In the genomic region with DNA sequence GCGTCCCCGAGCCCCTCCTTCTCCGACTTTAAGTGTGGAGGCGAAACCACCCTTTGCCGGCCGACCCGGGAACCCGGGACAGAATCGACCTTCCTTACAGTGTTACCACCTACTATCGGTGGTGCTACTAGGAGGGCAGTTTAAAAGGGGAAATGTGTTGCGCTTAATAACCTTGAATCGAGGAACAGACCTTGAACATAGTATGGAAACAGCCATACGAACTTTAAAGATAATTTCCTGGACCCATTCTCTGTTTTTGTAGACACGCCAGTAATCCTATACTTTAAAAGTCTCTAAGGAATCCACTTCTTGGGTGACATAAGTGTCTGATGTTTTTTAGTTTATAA, we compare ENCODE assay signal across 8 cellular contexts. TPM values are rescaled to one million over a fixed set of nuclear protein-coding genes. Genes with fewer than 3 reads are reported as not detected.
DNase-seq lines count a peak whose midpoint lies in the region; ATAC-seq lines count a peak whose summit lies in the region.

No MANE protein-coding gene starts in this region.

- H3K4me3 Mint-ChIP-seq in stimulated activated memory B cell treated with anti-CD40 and anti-IgM and Interleukin-4, amounts not matched to agents 10 μg/mL and 1 μg/mL and 100 μg/mL, for 72 hours: peak overlapping the region; percentile 98

- no peaks in the 10 kb centered on the region for H3K27me3 Mint-ChIP-seq in stimulated activated memory B cell treated with anti-CD40 and anti-IgM and Interleukin-4, amounts not matched to agents 10 μg/mL and 1 μg/mL and 100 μg/mL, for 72 hours

- peaks cover 18% of the 10 kb centered on the region for H3K4me1 Mint-ChIP-seq in stimulated activated memory B cell treated with anti-CD40 and anti-IgM and Interleukin-4, amounts not matched to agents 10 μg/mL and 1 μg/mL and 100 μg/mL, for 72 hours

- peak overlapping the region; percentile 99 for H3K27ac ChIP-seq in HUES48 (ENCODE audit: low read depth, low read length)
- peak overlapping the region; percentile 59 for H3K27ac ChIP-seq in iPS-18a (ENCODE audit: low read length)

- H3K9me3 ChIP-seq in HUES48 (ENCODE audit: control insufficient read depth, insufficient read depth, low read length) (no peaks in the 10 kb centered on the region), iPS-18a (ENCODE audit: control insufficient read depth, low read depth, low read length) (no peaks in the 10 kb centered on the region)

- no peak for DNase-seq in activated naive CD4-positive, alpha-beta T cell treated with anti-CD3 and anti-CD28 coated beads, Interleukin-2, amount 50 U/mL, for 72 hours (ENCODE audit: low spot score in 2 of 2)
- DNase-seq in activated CD4-positive, CD25-positive, alpha-beta regulatory T cell treated with anti-CD3 and anti-CD28 coated beads, Interleukin-2, amount 50 U/mL, for 72 hours: no peak

- H3K4me1 ChIP-seq in HUES48 (ENCODE audit: control insufficient read depth, insufficient read depth, low read length) (peaks cover 11% of the 10 kb centered on the region; the same call in 1 of the 2 replicates), iPS-18a (ENCODE audit: control insufficient read depth, low read depth, low read length) (peaks cover 12% of the 10 kb centered on the region)

- H3K4me3 ChIP-seq in HUES48 (ENCODE audit: low read depth, low read length) (peak overlapping the region; percentile 96), iPS-18a (ENCODE audit: low read length) (peak overlapping the region; percentile 71)

- no peaks in the 10 kb centered on the region for H3K9me3 Mint-ChIP-seq in activated naive CD4-positive, alpha-beta T cell treated with anti-CD3 and anti-CD28 coated beads, Interleukin-2, amount 50 U/mL, for 72 hours
- H3K9me3 Mint-ChIP-seq in stimulated activated memory B cell treated with anti-CD40 and anti-IgM and Interleukin-4, amounts not matched to agents 10 μg/mL and 1 μg/mL and 100 μg/mL, for 72 hours: no peaks in the 10 kb centered on the region

- no peak for ATAC-seq in activated naive CD4-positive, alpha-beta T cell treated with anti-CD3 and anti-CD28 coated beads, Interleukin-2, amount 50 U/mL, for 72 hours
- ATAC-seq in stimulated activated memory B cell treated with anti-CD40 and anti-IgM and Interleukin-4, amounts not matched to agents 10 μg/mL and 1 μg/mL and 100 μg/mL, for 72 hours: no peak
- ATAC-seq in GM21619 (IDR thresholded peaks at IDR 0.05; ENCODE audit: unreplicated experiment) (no peak), HG03571 (IDR thresholded peaks at IDR 0.05; ENCODE audit: unreplicated experiment) (no peak), HG02759 (IDR thresholded peaks at IDR 0.05; ENCODE audit: unreplicated experiment) (no peak)

- H3K36me3 Mint-ChIP-seq in activated naive CD4-positive, alpha-beta T cell treated with anti-CD3 and anti-CD28 coated beads, Interleukin-2, amount 50 U/mL, for 72 hours: peaks cover 16 to 19% of the 10 kb centered on the region in 2 donors
- peaks cover 14% of the 10 kb centered on the region for H3K36me3 Mint-ChIP-seq in stimulated activated memory B cell treated with anti-CD40 and anti-IgM and Interleukin-4, amounts not matched to agents 10 μg/mL and 1 μg/mL and 100 μg/mL, for 72 hours

- H3K36me3 ChIP-seq in HUES48 (ENCODE audit: control insufficient read depth, insufficient read depth, low read length): peaks cover 15% of the 10 kb centered on the region
- peaks cover 13% of the 10 kb centered on the region for H3K36me3 ChIP-seq in iPS-18a (ENCODE audit: control insufficient read depth, low read depth, low read length)

- H3K9ac ChIP-seq in HUES48 (ENCODE audit: low read depth, low read length) (peak overlapping the region; percentile 31; the same call in 1 of the 2 replicates), iPS-18a (ENCODE audit: low read length) (peak overlapping the region; percentile 67)

- H3K27ac Mint-ChIP-seq in activated naive CD4-positive, alpha-beta T cell treated with anti-CD3 and anti-CD28 coated beads, Interleukin-2, amount 50 U/mL, for 72 hours: peak overlapping the region; percentile 90 to 95
- peak overlapping the region; percentile 97 for H3K27ac Mint-ChIP-seq in stimulated activated memory B cell treated with anti-CD40 and anti-IgM and Interleukin-4, amounts not matched to agents 10 μg/mL and 1 μg/mL and 100 μg/mL, for 72 hours

- no peaks in the 10 kb centered on the region for H3K27me3 ChIP-seq in HUES48 (ENCODE audit: control insufficient read depth, insufficient read depth, low read length)
- H3K27me3 ChIP-seq in iPS-18a (ENCODE audit: control insufficient read depth, insufficient read depth, low read length): no peaks in the 10 kb centered on the region

RNA-seq across cellular contexts. Expression of a gene that starts 1.5 kb away (rescaled TPM):
- 10 to 100 TPM; 18.8 to 21.3 TPM for total RNA-seq in activated naive CD4-positive, alpha-beta T cell treated with anti-CD3 and anti-CD28 coated beads, Interleukin-2, amount 50 U/mL, for 72 hours
